In the genomic region with DNA sequence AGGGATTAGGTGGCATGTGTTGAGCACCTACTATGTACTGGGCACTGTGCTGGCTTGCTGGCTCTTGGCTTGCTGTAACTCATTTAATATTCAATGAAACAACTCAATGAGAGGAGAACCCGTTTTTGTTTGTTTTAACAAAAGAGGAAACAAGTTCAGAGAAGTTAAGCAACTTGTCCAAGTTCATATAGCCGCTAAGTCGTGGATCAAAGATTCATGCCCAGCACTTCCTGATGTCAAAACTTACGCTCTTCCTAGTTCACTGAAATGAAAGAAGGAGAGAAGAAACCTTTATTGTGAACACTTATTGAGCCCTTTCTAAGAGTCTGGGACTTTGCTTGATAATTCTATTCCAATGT, we compare ENCODE assay signal across 21 cellular contexts.
DNase-seq lines count a peak whose midpoint lies in the region; ATAC-seq and TF ChIP-seq lines count a peak whose summit lies in the region.
"Had no signal": no experiment of that assay in that cellular context is flagged by ENCODE, and none has a peak within 500 bp of the region (broad histone marks: within the 10 kb centered on the region; RNA-seq: fewer than 3 reads in every experiment).

No MANE protein-coding gene starts in this region.

- H3K27me3 ChIP-seq in IMR-90 (ENCODE audit: control insufficient read depth, insufficient read depth, low read length): no peaks in the 10 kb centered on the region
- H3K27me3 ChIP-seq in naive thymus-derived CD4-positive, alpha-beta T cell (ENCODE audit: control insufficient read depth in 2 of 2, insufficient read depth in 2 of 2, low read length in 2 of 2): no peaks in the 10 kb centered on the region
- no peaks in the 10 kb centered on the region for H3K27me3 ChIP-seq in endodermal cell (ENCODE audit: control insufficient read depth, insufficient read depth, low read length, poor library complexity, severe bottlenecking)
- no peaks in the 10 kb centered on the region for H3K27me3 ChIP-seq in ascending aorta
- H3K27me3 ChIP-seq: body of pancreas, colonic mucosa, transverse colon had no signal

- H3K4me1 ChIP-seq in IMR-90 (ENCODE audit: control insufficient read depth, insufficient read depth, low read length) (peaks cover 22% of the 10 kb centered on the region), endodermal cell (ENCODE audit: control insufficient read depth, insufficient read depth, low read length) (no peaks in the 10 kb centered on the region), ascending aorta (peaks cover 22 to 33% of the 10 kb centered on the region in 2 donors)
- no peaks in the 10 kb centered on the region for H3K4me1 ChIP-seq in naive thymus-derived CD4-positive, alpha-beta T cell (ENCODE audit: control insufficient read depth in 2 of 2, insufficient read depth in 2 of 2, low read length in 2 of 2)
- H3K4me1 ChIP-seq: body of pancreas, colonic mucosa, transverse colon had no signal

- H3K4me3 ChIP-seq in IMR-90 (ENCODE audit: insufficient read depth, low read depth, low read length) (no peak overlapping the region), endodermal cell (ENCODE audit: low read length) (no peak overlapping the region), ascending aorta (no peak overlapping the region)
- H3K4me3 ChIP-seq in naive thymus-derived CD4-positive, alpha-beta T cell (ENCODE audit: low read length): no peak overlapping the region
- H3K4me3 ChIP-seq: body of pancreas, colonic mucosa, transverse colon had no signal

- H3K14ac ChIP-seq in IMR-90 (replicated peaks; ENCODE audit: low read depth, low read length): 0 out of 2 replicates have a peak overlapping the region, but pooled peaks have one; percentile 68

- no TSS peak for BruUV-seq in IMR-90 (replicated peaks; lab: Mats Ljungman, UMichigan)

- no peak overlapping the region for H4K5ac ChIP-seq in IMR-90 (ENCODE audit: low read depth, low read length)

- no peak overlapping the region for H3K4me3 Mint-ChIP-seq in activated CD8-positive, alpha-beta memory T cell treated with anti-CD3 and anti-CD28 coated beads, Interleukin-2, amount 10 ng/mL, durations not matched to agents 7 days and 5 days
- H3K4me3 Mint-ChIP-seq in activated T-helper 1 cell treated with anti-CD3 and anti-CD28 coated beads, Interleukin-12 subunit alpha, Interleukin-12 subunit beta, Interleukin-2, Interleukin-4 antibody, amounts not matched to agents 30 ng/mL and 10 ng/mL and 1 ng/mL, durations not matched to agents 14 hours and 24 hours and 36 hours: peak overlapping the region; percentile 34
- peak overlapping the region in 1 of 10 donors; percentile 65 for H3K4me3 Mint-ChIP-seq in naive thymus-derived CD4-positive, alpha-beta T cell
- no peak overlapping the region for H3K4me3 Mint-ChIP-seq in endodermal cell
- H3K4me3 Mint-ChIP-seq: CD8-positive, alpha-beta memory T cell; T-cell had no signal

- peaks cover 52% of the 10 kb centered on the region for H3K4me1 Mint-ChIP-seq in activated CD8-positive, alpha-beta memory T cell treated with anti-CD3 and anti-CD28 coated beads, Interleukin-2, amount 10 ng/mL, durations not matched to agents 7 days and 5 days
- H3K4me1 Mint-ChIP-seq in activated T-helper 1 cell treated with anti-CD3 and anti-CD28 coated beads, Interleukin-12 subunit alpha, Interleukin-12 subunit beta, Interleukin-2, Interleukin-4 antibody, amounts not matched to agents 30 ng/mL and 10 ng/mL and 1 ng/mL, durations not matched to agents 14 hours and 24 hours and 36 hours (ENCODE audit: low read depth): peaks cover 65% of the 10 kb centered on the region
- peaks cover 0 to 56% (median 0%) of the 10 kb centered on the region in 7 donors for H3K4me1 Mint-ChIP-seq in naive thymus-derived CD4-positive, alpha-beta T cell
- H3K4me1 Mint-ChIP-seq in endodermal cell: peaks cover 3% of the 10 kb centered on the region
- H3K4me1 Mint-ChIP-seq: CD8-positive, alpha-beta memory T cell had no signal

- DNase-seq in activated CD8-positive, alpha-beta memory T cell treated with anti-CD3 and anti-CD28 coated beads, Interleukin-2, amount 10 ng/mL, durations not matched to agents 7 days and 5 days: no peak
- DNase-seq in activated CD8-positive, alpha-beta memory T cell treated with anti-CD3 and anti-CD28 coated beads for 24 hours: no peak
- DNase-seq in IMR-90 (no peak), NAMALWA (ENCODE audit: low spot score) (no peak), endodermal cell (no peak), ascending aorta (ENCODE audit: low spot score in 2 of 2) (no peak)
- DNase-seq in activated T-helper 1 cell treated with anti-CD3 and anti-CD28 coated beads, Interleukin-12 subunit alpha, Interleukin-12 subunit beta, Interleukin-2, Interleukin-4 antibody, amounts not matched to agents 30 ng/mL and 10 ng/mL and 1 ng/mL, durations not matched to agents 14 hours and 24 hours and 36 hours (ENCODE audit: low spot score): no peak
- DNase-seq in naive thymus-derived CD4-positive, alpha-beta T cell: no peak
- DNase-seq: CD8-positive, alpha-beta memory T cell; colonic mucosa; DMS79; Karpas-422; NCI-H1417 treated with DMSO at 0.1 percent for 48 hours; NCI-H2171 treated with DMSO at 0.1 percent for 48 hours; NCI-H82; right cardiac atrium; stimulated activated naive CD4-positive, alpha-beta T cell; T-cell; transverse colon had no signal

- H3K9ac ChIP-seq in IMR-90 (ENCODE audit: low read depth, low read length) (no peak overlapping the region), endodermal cell (ENCODE audit: extremely low read depth, low read length, poor library complexity, severe bottlenecking) (no peak overlapping the region)

- no peak overlapping the region for H2AK9ac ChIP-seq in IMR-90 (replicated peaks; ENCODE audit: low read depth, low read length, poor library complexity)

- no peak for TF ChIP-seq POLR2A in IMR-90 (IDR thresholded peaks at IDR 0.05; ENCODE audit: low read depth, low read length)

- H4K20me1 ChIP-seq in IMR-90 (ENCODE audit: insufficient read depth, low read length): no peaks in the 10 kb centered on the region

- POLR2A ChIA-PET in IMR-90 (lab: Charles Lee; ENCODE audit: unreplicated experiment): no interaction called here
- POLR2A ChIA-PET in naive thymus-derived CD4-positive, alpha-beta T cell (lab: Charles Lee): no interaction called here

- no peak for ATAC-seq in activated CD8-positive, alpha-beta memory T cell treated with anti-CD3 and anti-CD28 coated beads, Interleukin-2, amount 10 ng/mL, durations not matched to agents 7 days and 5 days
- ATAC-seq in IMR-90 (ENCODE audit: low read depth): no peak
- peak; percentile 32 for ATAC-seq in naive thymus-derived CD4-positive, alpha-beta T cell
- ATAC-seq: body of pancreas, T-cell had no signal

- dilution Hi-C loops in IMR-90 (cut with HindIII; ENCODE audit: low sequenced_read_pairs, unreplicated experiment): no loop called here

- H3K27me3 Mint-ChIP-seq in activated CD8-positive, alpha-beta memory T cell treated with anti-CD3 and anti-CD28 coated beads, Interleukin-2, amount 10 ng/mL, durations not matched to agents 7 days and 5 days: no peaks in the 10 kb centered on the region
- no peaks in the 10 kb centered on the region for H3K27me3 Mint-ChIP-seq in activated T-helper 1 cell treated with anti-CD3 and anti-CD28 coated beads, Interleukin-12 subunit alpha, Interleukin-12 subunit beta, Interleukin-2, Interleukin-4 antibody, amounts not matched to agents 30 ng/mL and 10 ng/mL and 1 ng/mL, durations not matched to agents 14 hours and 24 hours and 36 hours (ENCODE audit: insufficient read depth)
- H3K27me3 Mint-ChIP-seq in naive thymus-derived CD4-positive, alpha-beta T cell: peaks cover 0 to 31% (median 28%) of the 10 kb centered on the region in 5 donors
- peaks cover 3% of the 10 kb centered on the region for H3K27me3 Mint-ChIP-seq in endodermal cell (ENCODE audit: insufficient read depth)

- H2AFZ ChIP-seq in IMR-90 (replicated peaks; ENCODE audit: low read length, poor library complexity): peak overlapping the region; percentile 48

- WGBS in IMR-90 (ENCODE audit: extremely low coverage in 2 of 2, insufficient read length in 1 of 2), 2 experiments: no CpG with 5 or more reads among the region's 4 CpGs
- 87 to 93% methylated on average over 4 of the region's 4 CpGs for WGBS in endodermal cell (ENCODE audit: insufficient coverage in 1 of 2, insufficient read length in 1 of 2), 2 experiments

- peaks cover 1% of the 10 kb centered on the region for H3K36me3 Mint-ChIP-seq in activated CD8-positive, alpha-beta memory T cell treated with anti-CD3 and anti-CD28 coated beads, Interleukin-2, amount 10 ng/mL, durations not matched to agents 7 days and 5 days
- peaks cover 2% of the 10 kb centered on the region for H3K36me3 Mint-ChIP-seq in activated T-helper 1 cell treated with anti-CD3 and anti-CD28 coated beads, Interleukin-12 subunit alpha, Interleukin-12 subunit beta, Interleukin-2, Interleukin-4 antibody, amounts not matched to agents 30 ng/mL and 10 ng/mL and 1 ng/mL, durations not matched to agents 14 hours and 24 hours and 36 hours (ENCODE audit: low read depth)
- H3K36me3 Mint-ChIP-seq in naive thymus-derived CD4-positive, alpha-beta T cell: no peaks in the 10 kb centered on the region
- H3K36me3 Mint-ChIP-seq in endodermal cell (ENCODE audit: low read depth): no peaks in the 10 kb centered on the region
- H3K36me3 Mint-ChIP-seq: CD8-positive, alpha-beta memory T cell; T-cell had no signal

- H3K27ac ChIP-seq in IMR-90 (ENCODE audit: insufficient read depth, low read length) (no peak overlapping the region), endodermal cell (ENCODE audit: low read depth, low read length) (no peak overlapping the region), ascending aorta (no peak overlapping the region)
- H3K27ac ChIP-seq in naive thymus-derived CD4-positive, alpha-beta T cell (ENCODE audit: low read depth, low read length): no peak overlapping the region
- H3K27ac ChIP-seq: colonic mucosa, transverse colon, VCaP had no signal

- no peaks in the 10 kb centered on the region for H3K9me3 Mint-ChIP-seq in activated CD8-positive, alpha-beta memory T cell treated with anti-CD3 and anti-CD28 coated beads, Interleukin-2, amount 10 ng/mL, durations not matched to agents 7 days and 5 days (ENCODE audit: low read depth)
- peaks cover 5% of the 10 kb centered on the region for H3K9me3 Mint-ChIP-seq in activated T-helper 1 cell treated with anti-CD3 and anti-CD28 coated beads, Interleukin-12 subunit alpha, Interleukin-12 subunit beta, Interleukin-2, Interleukin-4 antibody, amounts not matched to agents 30 ng/mL and 10 ng/mL and 1 ng/mL, durations not matched to agents 14 hours and 24 hours and 36 hours
- peaks cover 0 to 10% (median 4%) of the 10 kb centered on the region in 11 donors for H3K9me3 Mint-ChIP-seq in naive thymus-derived CD4-positive, alpha-beta T cell
- peaks cover 18% of the 10 kb centered on the region for H3K9me3 Mint-ChIP-seq in endodermal cell
- H3K9me3 Mint-ChIP-seq: T-cell had no signal

- no peak overlapping the region for H3K18ac ChIP-seq in IMR-90 (ENCODE audit: low read depth, low read length)

- H2BK5ac ChIP-seq in IMR-90 (ENCODE audit: low read depth, low read length, poor library complexity, severe bottlenecking): no peak overlapping the region

- no peak overlapping the region for H2BK20ac ChIP-seq in IMR-90 (ENCODE audit: low read depth, low read length)

- H3K56ac ChIP-seq in IMR-90 (ENCODE audit: extremely low read depth, insufficient read depth, low read length): no peak overlapping the region

- H3K36me3 ChIP-seq in IMR-90 (ENCODE audit: control insufficient read depth, insufficient read depth, low read length): no peaks in the 10 kb centered on the region
- H3K36me3 ChIP-seq in naive thymus-derived CD4-positive, alpha-beta T cell (ENCODE audit: control insufficient read depth in 2 of 3, insufficient read depth in 3 of 3, low read length in 3 of 3): no peaks in the 10 kb centered on the region
- no peaks in the 10 kb centered on the region for H3K36me3 ChIP-seq in endodermal cell (ENCODE audit: control insufficient read depth, insufficient read depth, low read length)
- H3K36me3 ChIP-seq in ascending aorta: no peaks in the 10 kb centered on the region
- H3K36me3 ChIP-seq: colonic mucosa, transverse colon had no signal

- H3K23ac ChIP-seq in IMR-90 (ENCODE audit: low read depth, low read length): 0 out of 2 replicates have a peak overlapping the region, but pooled peaks have one; percentile 23

- peak overlapping the region; percentile 77 for H3K27ac Mint-ChIP-seq in activated CD8-positive, alpha-beta memory T cell treated with anti-CD3 and anti-CD28 coated beads, Interleukin-2, amount 10 ng/mL, durations not matched to agents 7 days and 5 days
- peak overlapping the region; percentile 83 for H3K27ac Mint-ChIP-seq in activated T-helper 1 cell treated with anti-CD3 and anti-CD28 coated beads, Interleukin-12 subunit alpha, Interleukin-12 subunit beta, Interleukin-2, Interleukin-4 antibody, amounts not matched to agents 30 ng/mL and 10 ng/mL and 1 ng/mL, durations not matched to agents 14 hours and 24 hours and 36 hours
- H3K27ac Mint-ChIP-seq in naive thymus-derived CD4-positive, alpha-beta T cell: peak overlapping the region in 2 of 9 donors; percentile 23 to 82
- no peak overlapping the region for H3K27ac Mint-ChIP-seq in endodermal cell
- H3K27ac Mint-ChIP-seq: T-cell had no signal

- intact Hi-C loops in IMR-90 (cut with micrococcal nuclease) (no loop called here), ascending aorta (cut with DNase I) (loop anchor here (5.0 kb wide), 1 partner anchor 80 kb away; no protein-coding TSS in a partner anchor)
- intact Hi-C loops in activated T-helper 1 cell treated with anti-CD3 and anti-CD28 coated beads, Interleukin-12 subunit alpha, Interleukin-12 subunit beta, Interleukin-2, Interleukin-4 antibody, amounts not matched to agents 30 ng/mL and 10 ng/mL and 1 ng/mL, durations not matched to agents 14 hours and 24 hours and 36 hours (cut with micrococcal nuclease): loop anchor here (1.0 to 10.0 kb wide), 6 partner anchors 24 to 1033 kb away; partner anchors contain the start of gene MECR
- intact Hi-C loops in naive thymus-derived CD4-positive, alpha-beta T cell (cut with micrococcal nuclease): no loop called here

- H4K8ac ChIP-seq in IMR-90 (ENCODE audit: low read depth in 2 of 2, low read length in 2 of 2): no peak overlapping the region

- H4K91ac ChIP-seq in IMR-90 (ENCODE audit: insufficient read depth, low read depth, low read length): peak overlapping the region; percentile 40; the same call in 1 of the 2 replicates

- H3K4me2 ChIP-seq in IMR-90 (ENCODE audit: low read depth, low read length): no peak overlapping the region

- in situ Hi-C loops in IMR-90 (cut with MboI; ENCODE audit: low sequenced_read_pairs): no loop called here

- H3K9me3 ChIP-seq in IMR-90 (ENCODE audit: control insufficient read depth, insufficient read depth, low read length) (no peaks in the 10 kb centered on the region), endodermal cell (ENCODE audit: control insufficient read depth, low read length) (peaks cover 14% of the 10 kb centered on the region), ascending aorta (no peaks in the 10 kb centered on the region)
- H3K9me3 ChIP-seq in naive thymus-derived CD4-positive, alpha-beta T cell (ENCODE audit: control insufficient read depth in 2 of 3, low read length in 3 of 3): no peaks in the 10 kb centered on the region
- H3K9me3 ChIP-seq: body of pancreas, colonic mucosa, transverse colon had no signal

- peak overlapping the region; percentile 50; the same call in 1 of the 2 replicates for H2AK5ac ChIP-seq in IMR-90 (ENCODE audit: low read depth, low read length)

- peaks cover 11% of the 10 kb centered on the region for H3K9me1 ChIP-seq in IMR-90 (ENCODE audit: insufficient read depth, low read length)

- TF ChIP-seq CTCF in IMR-90 (conservative IDR thresholded peaks at IDR 0.05; ENCODE audit: low read depth, low read length): no peak
- no peak for TF ChIP-seq CTCF in endodermal cell (conservative IDR thresholded peaks at IDR 0.05)
- TF ChIP-seq CTCF in ascending aorta (IDR thresholded peaks at IDR 0.05): no peak

- H2BK120ac ChIP-seq in IMR-90 (ENCODE audit: low read depth, low read length): peak overlapping the region; percentile 90; the same call in 1 of the 2 replicates

- peak overlapping the region; percentile 73 for H3K4ac ChIP-seq in IMR-90 (ENCODE audit: low read depth, low read length)

- no peaks in the 10 kb centered on the region for H3K79me1 ChIP-seq in IMR-90 (ENCODE audit: low read depth in 1 of 2, low read length in 2 of 2)

- TF ChIP-seq RAD21 in IMR-90 (IDR thresholded peaks at IDR 0.05; ENCODE audit: low read length): no peak

- H2BK15ac ChIP-seq in IMR-90 (ENCODE audit: low read depth, low read length): 0 out of 3 replicates have a peak overlapping the region, but pooled peaks have one; percentile 74

- CTCF ChIA-PET in activated CD8-positive, alpha-beta memory T cell treated with anti-CD3 and anti-CD28 coated beads, Interleukin-2, amount 10 ng/mL, durations not matched to agents 7 days and 5 days (lab: Charles Lee): interaction anchor here (0.8 kb wide), 1 partner anchor 23 kb away, joined by 3 read pairs; no protein-coding TSS in a partner anchor
- CTCF ChIA-PET in IMR-90 (lab: Yijun Ruan, JAX): no interaction called here
- CTCF ChIA-PET in naive thymus-derived CD4-positive, alpha-beta T cell (lab: Charles Lee): no interaction called here

Comparison
In these comparisons a context has a peak if more than half of its experiments do, and no peak if none do; other contexts are left out.
1. intact Hi-C loops: an anchor here in activated T-helper 1 cell treated with anti-CD3 and anti-CD28 coated beads, Interleukin-12 subunit alpha, Interleukin-12 subunit beta, Interleukin-2, Interleukin-4 antibody, amounts not matched to agents 30 ng/mL and 10 ng/mL and 1 ng/mL, durations not matched to agents 14 hours and 24 hours and 36 hours (1.0 to 10.0 kb wide) and ascending aorta (5.0 kb wide); none called in IMR-90 and naive thymus-derived CD4-positive, alpha-beta T cell.